ENCODE assay signal across 27 cellular contexts in genomic region chr4:141410839-141411238, GRCh38.
DNase-seq lines count a peak whose midpoint lies in the region; ATAC-seq and TF ChIP-seq lines count a peak whose summit lies in the region.
"Had no signal": no experiment of that assay in that cellular context is flagged by ENCODE, and none has a peak within 500 bp of the region (broad histone marks: within the 10 kb centered on the region; RNA-seq: fewer than 3 reads in every experiment).

No MANE protein-coding gene starts in this region.

- no peak for TF ChIP-seq CTCF in AG09309 (IDR thresholded peaks at IDR 0.05; ENCODE audit: control insufficient read depth, insufficient read depth, low read depth, low read length, missing control alignments)
- TF ChIP-seq CTCF in HFFc6 (IDR thresholded peaks at IDR 0.05), result no peak
- TF ChIP-seq CTCF in osteocyte (IDR thresholded peaks at IDR 0.05), result no peak

- H3K27ac Mint-ChIP-seq in HFFc6 (peak overlapping the region; percentile 71), osteocyte (ENCODE audit: unreplicated experiment) (peak overlapping the region; percentile 67)
- H3K27ac Mint-ChIP-seq in stimulated activated naive B cell treated with anti-CD40 and anti-IgM and Interleukin-4, amounts not matched to agents 10 μg/mL and 1 μg/mL and 100 μg/mL, for 72 hours, result no peak overlapping the region
- H3K27ac Mint-ChIP-seq: activated CD4-positive, alpha-beta T cell treated with anti-CD3 and anti-CD28 coated beads for 36 hours; CD8-positive, alpha-beta memory T cell; immature natural killer cell; naive thymus-derived CD4-positive, alpha-beta T cell; stimulated activated memory B cell treated with anti-CD40 and anti-IgM and Interleukin-4, amounts not matched to agents 10 μg/mL and 1 μg/mL and 100 μg/mL, for 72 hours; T-helper 1 cell treated with Interleukin-12 subunit alpha and Interleukin-12 subunit beta and Interleukin-4 antibody, amounts not matched to agents 30 μg/mL and 1 μg/mL, for 36 hours had no signal

- ATAC-seq in stimulated activated naive B cell treated with anti-CD40 and anti-IgM and Interleukin-4, amounts not matched to agents 10 μg/mL and 1 μg/mL and 100 μg/mL, for 72 hours (replicated peaks), result no peak
- ATAC-seq in HG02870 (IDR thresholded peaks at IDR 0.05; ENCODE audit: unreplicated experiment), result no peak
- ATAC-seq: activated CD4-positive, alpha-beta T cell treated with anti-CD3 and anti-CD28 coated beads for 36 hours; left ventricle myocardium superior; naive thymus-derived CD4-positive, alpha-beta T cell; stimulated activated memory B cell treated with anti-CD40 and anti-IgM and Interleukin-4, amounts not matched to agents 10 μg/mL and 1 μg/mL and 100 μg/mL, for 72 hours had no signal

- no peaks in the 10 kb centered on the region for H3K27me3 Mint-ChIP-seq in HFFc6 (ENCODE audit: insufficient read depth)
- H3K27me3 Mint-ChIP-seq in osteocyte (ENCODE audit: unreplicated experiment), result no peaks in the 10 kb centered on the region
- peaks cover 0 to 4% of the 10 kb centered on the region in 2 donors for H3K27me3 Mint-ChIP-seq in stimulated activated naive B cell treated with anti-CD40 and anti-IgM and Interleukin-4, amounts not matched to agents 10 μg/mL and 1 μg/mL and 100 μg/mL, for 72 hours
- H3K27me3 Mint-ChIP-seq: activated CD4-positive, alpha-beta T cell treated with anti-CD3 and anti-CD28 coated beads for 36 hours; IgD-negative memory B cell; stimulated activated memory B cell treated with anti-CD40 and anti-IgM and Interleukin-4, amounts not matched to agents 10 μg/mL and 1 μg/mL and 100 μg/mL, for 72 hours had no signal

- no peak overlapping the region for H3K4me3 ChIP-seq in AG09309 (ENCODE audit: control insufficient read depth, low read depth, low read length)
- H3K4me3 ChIP-seq: hepatocyte, suprapubic skin had no signal

- H3K4me3 Mint-ChIP-seq in HFFc6 (peak overlapping the region; percentile 49), osteocyte (ENCODE audit: unreplicated experiment) (no peak overlapping the region)
- H3K4me3 Mint-ChIP-seq in stimulated activated naive B cell treated with anti-CD40 and anti-IgM and Interleukin-4, amounts not matched to agents 10 μg/mL and 1 μg/mL and 100 μg/mL, for 72 hours, result no peak overlapping the region
- H3K4me3 Mint-ChIP-seq: activated CD4-positive, alpha-beta T cell treated with anti-CD3 and anti-CD28 coated beads for 36 hours; CD8-positive, alpha-beta memory T cell; IgD-negative memory B cell; immature natural killer cell; naive thymus-derived CD4-positive, alpha-beta T cell; stimulated activated memory B cell treated with anti-CD40 and anti-IgM and Interleukin-4, amounts not matched to agents 10 μg/mL and 1 μg/mL and 100 μg/mL, for 72 hours; T-helper 1 cell treated with Interleukin-12 subunit alpha and Interleukin-12 subunit beta and Interleukin-4 antibody, amounts not matched to agents 30 μg/mL and 1 μg/mL, for 36 hours had no signal

- peak; percentile 25 for DNase-seq in AG09309 (ENCODE audit: low read depth)
- DNase-seq in HFFc6, result peak; percentile 57
- peak; percentile 49 for DNase-seq in dedifferentiated amniotic fluid mesenchymal stem cell (ENCODE audit: extremely low spot score)
- DNase-seq in osteocyte (ENCODE audit: extremely low spot score, unreplicated experiment), result no peak
- no peak for DNase-seq in NCI-H2227 treated with DMSO at 0.1 percent for 48 hours (lab: John Stamatoyannopoulos, UW)
- no peak for DNase-seq in stimulated activated naive B cell treated with anti-CD40 and anti-IgM and Interleukin-4, amounts not matched to agents 10 μg/mL and 1 μg/mL and 100 μg/mL, for 72 hours
- DNase-seq: activated CD4-positive, alpha-beta T cell treated with anti-CD3 and anti-CD28 coated beads for 36 hours; activated CD8-positive, alpha-beta memory T cell treated with anti-CD3 and anti-CD28 coated beads for 24 hours; activated T-cell treated with anti-CD3 and anti-CD28 coated beads, Interleukin-2, amount 50 U/mL, for 1 hour; CD8-positive, alpha-beta memory T cell; cortex of kidney; GDM1; immature natural killer cell; left ventricle myocardium superior; naive thymus-derived CD4-positive, alpha-beta T cell; NCI-H1105 treated with DMSO at 0.1 percent for 48 hours; NCI-H2029; NCI-H226; NCI-H748 treated with DMSO at 0.1 percent for 48 hours; RPMI8226; stimulated activated CD4-positive, alpha-beta T cell treated with anti-CD3 and anti-CD28 coated beads, Interleukin-4, amount 100 ng/mL, for 1 hour had no signal

- H3K36me3 Mint-ChIP-seq in HFFc6 (ENCODE audit: low read depth), result no peaks in the 10 kb centered on the region
- H3K36me3 Mint-ChIP-seq in osteocyte (ENCODE audit: unreplicated experiment), result no peaks in the 10 kb centered on the region
- H3K36me3 Mint-ChIP-seq in stimulated activated naive B cell treated with anti-CD40 and anti-IgM and Interleukin-4, amounts not matched to agents 10 μg/mL and 1 μg/mL and 100 μg/mL, for 72 hours, result no peaks in the 10 kb centered on the region
- H3K36me3 Mint-ChIP-seq: CD8-positive, alpha-beta memory T cell; IgD-negative memory B cell; immature natural killer cell; naive thymus-derived CD4-positive, alpha-beta T cell; stimulated activated memory B cell treated with anti-CD40 and anti-IgM and Interleukin-4, amounts not matched to agents 10 μg/mL and 1 μg/mL and 100 μg/mL, for 72 hours had no signal

- H3K9me3 Mint-ChIP-seq in HFFc6 (no peaks in the 10 kb centered on the region), osteocyte (ENCODE audit: unreplicated experiment) (no peaks in the 10 kb centered on the region)
- H3K9me3 Mint-ChIP-seq in stimulated activated naive B cell treated with anti-CD40 and anti-IgM and Interleukin-4, amounts not matched to agents 10 μg/mL and 1 μg/mL and 100 μg/mL, for 72 hours, result peaks cover 0 to 2% of the 10 kb centered on the region in 2 donors
- H3K9me3 Mint-ChIP-seq: IgD-negative memory B cell; stimulated activated memory B cell treated with anti-CD40 and anti-IgM and Interleukin-4, amounts not matched to agents 10 μg/mL and 1 μg/mL and 100 μg/mL, for 72 hours; T-helper 1 cell treated with Interleukin-12 subunit alpha and Interleukin-12 subunit beta and Interleukin-4 antibody, amounts not matched to agents 30 μg/mL and 1 μg/mL, for 36 hours had no signal

- peaks cover 49% of the 10 kb centered on the region for H3K4me1 Mint-ChIP-seq in HFFc6 (ENCODE audit: low read depth)
- peaks cover 23% of the 10 kb centered on the region for H3K4me1 Mint-ChIP-seq in osteocyte (ENCODE audit: unreplicated experiment)
- no peaks in the 10 kb centered on the region for H3K4me1 Mint-ChIP-seq in stimulated activated naive B cell treated with anti-CD40 and anti-IgM and Interleukin-4, amounts not matched to agents 10 μg/mL and 1 μg/mL and 100 μg/mL, for 72 hours
- H3K4me1 Mint-ChIP-seq: activated CD4-positive, alpha-beta T cell treated with anti-CD3 and anti-CD28 coated beads for 36 hours; CD8-positive, alpha-beta memory T cell; IgD-negative memory B cell; immature natural killer cell; naive thymus-derived CD4-positive, alpha-beta T cell; stimulated activated memory B cell treated with anti-CD40 and anti-IgM and Interleukin-4, amounts not matched to agents 10 μg/mL and 1 μg/mL and 100 μg/mL, for 72 hours had no signal

Comparison
In these comparisons a context has a peak if more than half of its experiments do, and no peak if none do; other contexts are left out.
1. DNase-seq: peak in AG09309 (single experiment), HFFc6 (single experiment) and dedifferentiated amniotic fluid mesenchymal stem cell (single experiment); none in osteocyte (single experiment), NCI-H2227 treated with DMSO at 0.1 percent for 48 hours (single experiment) and stimulated activated naive B cell treated with anti-CD40 and anti-IgM and Interleukin-4, amounts not matched to agents 10 μg/mL and 1 μg/mL and 100 μg/mL, for 72 hours (single experiment).